ENCODE assay signal across 8 cellular contexts in the genomic region with DNA sequence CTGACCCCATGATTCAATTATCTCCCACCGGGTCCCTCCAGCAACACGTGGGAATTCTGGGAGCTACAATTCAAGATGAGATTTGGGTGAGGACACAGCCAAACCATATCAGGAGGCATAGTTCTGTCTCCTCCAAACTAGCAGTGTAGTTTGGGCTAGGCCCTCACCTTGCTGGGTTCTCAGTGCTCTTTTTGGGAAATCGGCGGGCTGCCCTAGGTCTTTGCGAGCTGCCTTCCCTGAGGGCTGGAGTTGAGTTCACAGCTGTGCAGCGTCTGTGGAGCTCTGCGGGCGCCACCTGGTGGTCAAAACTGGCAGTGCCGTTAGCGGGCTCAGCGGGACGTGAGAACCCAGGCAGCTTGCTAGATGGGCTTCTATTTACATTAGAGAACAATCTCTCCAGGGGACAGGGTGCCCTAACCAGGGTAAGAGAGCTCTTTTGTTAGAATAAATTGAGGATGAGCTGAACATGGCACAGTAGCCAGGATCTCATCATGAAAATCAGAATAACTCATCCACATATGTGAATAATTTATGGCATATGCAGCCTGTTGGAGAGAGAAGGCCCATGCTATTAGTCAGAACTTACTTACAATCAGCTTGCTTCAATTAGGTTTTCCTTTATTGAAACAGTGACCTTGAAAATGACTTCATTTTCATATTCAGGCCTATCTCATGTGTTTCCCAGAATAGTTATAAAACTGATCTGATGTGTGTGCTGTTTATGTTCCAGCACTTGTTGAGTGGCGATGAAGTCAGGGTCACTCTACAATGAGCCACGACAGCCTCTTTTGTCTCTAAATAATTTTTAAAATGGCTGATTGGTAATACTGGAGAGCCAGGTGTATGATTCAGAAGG. TPM values are rescaled to one million over a fixed set of nuclear protein-coding genes. Genes with fewer than 3 reads are reported as not detected.
DNase-seq lines count a peak whose midpoint lies in the region; ATAC-seq, FAIRE-seq and TF ChIP-seq lines count a peak whose summit lies in the region.

No MANE protein-coding gene starts in this region.

- H3K4me1 ChIP-seq in Loucy (ENCODE audit: insufficient read depth, low read length, poor library complexity, severe bottlenecking) = no peaks in the 10 kb centered on the region
- H3K4me1 ChIP-seq in gastroesophageal sphincter = peaks cover 0 to 9% (median 0%) of the 10 kb centered on the region in 3 donors
- peaks cover 0 to 6% (median 0%) of the 10 kb centered on the region in 3 donors for H3K4me1 ChIP-seq in pancreas
- peaks cover 0 to 15% (median 0%) of the 10 kb centered on the region in 4 donors for H3K4me1 ChIP-seq in tibial nerve

- no peak for TF ChIP-seq EP300 in gastroesophageal sphincter (IDR thresholded peaks at IDR 0.05)
- no peak for TF ChIP-seq EP300 in tibial nerve (IDR thresholded peaks at IDR 0.05)

- WGBS in gastroesophageal sphincter (ENCODE audit: low coverage in 1 of 2), 2 donors = 33 to 80% methylated on average over 1 to 2 of the region's 14 CpGs
- WGBS in pancreas, 2 donors = 11 to 16% methylated on average over 14 of the region's 14 CpGs
- 16 to 20% methylated on average over 14 of the region's 14 CpGs for WGBS in tibial nerve, 2 donors

- H3K27ac ChIP-seq in gastroesophageal sphincter (no peak overlapping the region), pancreas (no peak overlapping the region), tibial nerve (no peak overlapping the region)

- no peak for FAIRE-seq in pancreas (lab: Jason Lieb, UNC)

- POLR2A ChIA-PET in GM10248 (lab: Yijun Ruan, JAX) = no interaction called here

- ATAC-seq in gastroesophageal sphincter (peak; percentile 86), pancreas (peak; percentile 88 to 99 (median 98))

- no peaks in the 10 kb centered on the region for H3K79me2 ChIP-seq in Loucy (ENCODE audit: insufficient read depth, low read length)

- TF ChIP-seq CTCF in GM10248 (IDR thresholded peaks at IDR 0.05; ENCODE audit: control extremely low read depth, extremely low read depth, low read depth, missing control alignments) (peak; percentile 99), Loucy (conservative IDR thresholded peaks at IDR 0.05; ENCODE audit: low read length) (peak; percentile 98), gastroesophageal sphincter (IDR thresholded peaks at IDR 0.05) (peak; percentile 85 to 97 (median 92)), pancreas (IDR thresholded peaks at IDR 0.05) (peak; percentile 95 to 98 (median 96)), tibial nerve (IDR thresholded peaks at IDR 0.05) (peak; percentile 87 to 98 (median 94))

- H2AFZ ChIP-seq in Loucy (ENCODE audit: low read length) = peak overlapping the region; percentile 54

- no peak overlapping the region for H3K9ac ChIP-seq in Loucy (ENCODE audit: low read depth, low read length, poor library complexity, severe bottlenecking)

- TF ChIP-seq POLR2A in gastroesophageal sphincter (IDR thresholded peaks at IDR 0.05) (no peak), tibial nerve (IDR thresholded peaks at IDR 0.05) (no peak)

- no peaks in the 10 kb centered on the region for H3K36me3 ChIP-seq in Loucy (ENCODE audit: insufficient read depth, low read length)
- H3K36me3 ChIP-seq in gastroesophageal sphincter = no peaks in the 10 kb centered on the region
- H3K36me3 ChIP-seq in pancreas = no peaks in the 10 kb centered on the region
- H3K36me3 ChIP-seq in tibial nerve = no peaks in the 10 kb centered on the region

- H3K4me3 ChIP-seq in Loucy (ENCODE audit: low read length, poor library complexity, severe bottlenecking) (no peak overlapping the region), gastroesophageal sphincter (no peak overlapping the region), pancreas (no peak overlapping the region), tibial nerve (no peak overlapping the region)

- H3K27me3 ChIP-seq in Loucy (ENCODE audit: insufficient read depth, low read length, poor library complexity, severe bottlenecking) (no peaks in the 10 kb centered on the region), gastroesophageal sphincter (no peaks in the 10 kb centered on the region), pancreas (no peaks in the 10 kb centered on the region), tibial nerve (no peaks in the 10 kb centered on the region)

- H4K20me1 ChIP-seq in Loucy (ENCODE audit: insufficient read depth, low read length, poor library complexity, severe bottlenecking) = no peaks in the 10 kb centered on the region

- H3K9me3 ChIP-seq in Loucy (ENCODE audit: insufficient read depth, low read depth, low read length) (no peaks in the 10 kb centered on the region), gastroesophageal sphincter (no peaks in the 10 kb centered on the region), pancreas (no peaks in the 10 kb centered on the region), tibial nerve (no peaks in the 10 kb centered on the region)

- H3F3A ChIP-seq in Loucy (ENCODE audit: low read depth) = no peaks in the 10 kb centered on the region

- no peak overlapping the region for H3K4me2 ChIP-seq in Loucy (ENCODE audit: low read depth, low read length, poor library complexity, severe bottlenecking)

- no peaks in the 10 kb centered on the region for H3K9me2 ChIP-seq in Loucy (replicated peaks; ENCODE audit: low read depth, low read length)

- CTCF ChIA-PET in GM10248 (lab: Yijun Ruan, JAX) = interaction anchor here (0.7 to 4.4 kb wide), 64 partner anchors 8 to 740 kb away, joined by 3 to 96 read pairs (median 4); partner anchors contain the start of genes CLUL1 and ENOSF1

- intact Hi-C loops in pancreas (cut with DNase I) = loop anchor here in 2 of 3 donors (10.0 kb wide), 1 partner anchor 215 kb away; no protein-coding TSS in a partner anchor

- peak; percentile 87 for DNase-seq in GM10248 (ENCODE audit: extremely low spot score)
- peak; percentile 71 for DNase-seq in HCEC 1CT
- peak; percentile 72 to 79 for DNase-seq in SHP77 (lab: John Stamatoyannopoulos, UW)
- peak; percentile 74 for DNase-seq in activated effector memory CD4-positive, alpha-beta T cell treated with Interleukin-2 at 50 U/mL for 16 hours
- peak; percentile 56 to 99 (median 84) for DNase-seq in pancreas
- peak; percentile 81 to 92 for DNase-seq in tibial nerve (ENCODE audit: low spot score in 2 of 2)

RNA-seq across cellular contexts. Expression of gene YES1, which starts 27.4 kb away (rescaled TPM):
- 100 to 1,000 TPM in 2 of 4 donors, 10 to 100 TPM in 2; 84.1 to 127 (median 96.8) TPM for total RNA-seq in gastroesophageal sphincter
- 10 to 100 TPM; 28.1 to 35.2 (median 30.7) TPM for total RNA-seq in pancreas
- polyA plus RNA-seq in pancreas = 10 to 100 TPM; 10.7 to 11.4 TPM
- total RNA-seq in tibial nerve = 10 to 100 TPM; 47.5 to 73.0 (median 59.1) TPM
